In the genomic region with DNA sequence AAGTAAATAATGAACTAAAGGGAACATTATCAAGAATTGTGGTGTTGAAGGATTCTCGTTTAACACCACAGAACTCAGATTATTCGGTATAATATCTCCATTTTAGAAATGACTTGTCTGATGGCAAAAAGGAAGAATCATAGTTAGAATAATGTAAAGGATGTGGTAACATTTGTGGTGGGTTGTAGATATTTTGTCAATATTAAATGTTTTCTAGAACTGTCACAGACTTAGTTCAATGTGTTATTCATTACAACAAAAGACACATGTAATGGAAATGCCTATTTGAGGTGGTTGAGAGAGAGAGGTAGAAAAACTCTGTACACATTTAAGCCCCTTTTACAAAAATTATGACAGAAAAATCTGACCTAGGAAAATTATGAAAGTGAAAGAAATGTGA, we compare ENCODE assay signal across 13 cellular contexts.
A peak's percentile ranks its signal among the peaks of the same experiment; 100 is the strongest.
DNase-seq lines count a peak whose midpoint lies in the region; ATAC-seq and TF ChIP-seq lines count a peak whose summit lies in the region.
"Had no signal": no experiment of that assay in that cellular context is flagged by ENCODE, and none has a peak within 500 bp of the region (broad histone marks: within the 10 kb centered on the region; RNA-seq: fewer than 3 reads in every experiment).

No MANE protein-coding gene starts in this region.

- no peaks in the 10 kb centered on the region for H3K9me3 ChIP-seq in smooth muscle cell (replicated peaks; ENCODE audit: low read depth)
- H3K9me3 ChIP-seq: BLaER1 treated with 17β-estradiol and CSF1 and Interleukin-3, amounts not matched to agents 10 nM and 100 nM had no signal

- H3K27me3 ChIP-seq in smooth muscle cell (ENCODE audit: low read depth) = no peaks in the 10 kb centered on the region
- H3K27me3 ChIP-seq: BLaER1 treated with 17β-estradiol and CSF1 and Interleukin-3, amounts not matched to agents 10 nM and 100 nM had no signal

- DNase-seq in smooth muscle cell (lab: John Stamatoyannopoulos, UW; ENCODE audit: unreplicated experiment) = no peak
- DNase-seq in NCI-H1417 treated with DMSO at 0.1 percent for 48 hours (lab: John Stamatoyannopoulos, UW) = no peak
- DNase-seq in NCI-H446 treated with DMSO at 0.1 percent for 48 hours (lab: John Stamatoyannopoulos, UW) = no peak
- DNase-seq: CD8-positive, alpha-beta memory T cell; COR-L47; HCEC 1CT; Karpas-422; KBM-7 had no signal

- peak; percentile 56 for ATAC-seq in HG02981 (IDR thresholded peaks at IDR 0.05; ENCODE audit: unreplicated experiment)
- ATAC-seq in SK-N-SH treated with all-trans-retinoic acid at 6 μM for 48 hours = 0 out of 3 replicates have a peak, but pooled peaks have one; percentile 19
- no peak for ATAC-seq in HG02938 (IDR thresholded peaks at IDR 0.05; ENCODE audit: unreplicated experiment)
- ATAC-seq: HepG2 had no signal

- H3K4me1 ChIP-seq in smooth muscle cell (ENCODE audit: low read depth) = peaks cover 13% of the 10 kb centered on the region

- peak overlapping the region; percentile 9 for H3K27ac ChIP-seq in smooth muscle cell (ENCODE audit: low read depth)
- H3K27ac ChIP-seq: BLaER1 treated with 17β-estradiol and CSF1 and Interleukin-3, amounts not matched to agents 10 nM and 100 nM had no signal

- no peaks in the 10 kb centered on the region for H3K36me3 ChIP-seq in smooth muscle cell (ENCODE audit: low read depth)
- H3K36me3 ChIP-seq: BLaER1 treated with 17β-estradiol and CSF1 and Interleukin-3, amounts not matched to agents 10 nM and 100 nM had no signal

- no peaks in the 10 kb centered on the region for H3K79me2 ChIP-seq in smooth muscle cell (ENCODE audit: low read depth)

- H2AFZ ChIP-seq in smooth muscle cell (ENCODE audit: low read depth) = no peak overlapping the region

- H3F3A ChIP-seq in smooth muscle cell (ENCODE audit: low read depth) = no peaks in the 10 kb centered on the region

- 77% methylated on average over 2 of the region's 2 CpGs for WGBS in smooth muscle cell (ENCODE audit: low lambda C conversion rate)

- no peaks in the 10 kb centered on the region for H4K20me1 ChIP-seq in smooth muscle cell (ENCODE audit: low read depth)
- H4K20me1 ChIP-seq: BLaER1 treated with 17β-estradiol and CSF1 and Interleukin-3, amounts not matched to agents 10 nM and 100 nM had no signal

- H3K4me2 ChIP-seq in smooth muscle cell = peak overlapping the region; percentile 37

- no peak overlapping the region for H3K9ac ChIP-seq in smooth muscle cell (ENCODE audit: low read depth)
- H3K9ac ChIP-seq: BLaER1 treated with 17β-estradiol and CSF1 and Interleukin-3, amounts not matched to agents 10 nM and 100 nM had no signal

- no peak for TF ChIP-seq CTCF in smooth muscle cell (IDR thresholded peaks at IDR 0.05; ENCODE audit: borderline replicate concordance, insufficient read depth, poor library complexity, severe bottlenecking)

- no peak overlapping the region for H3K4me3 ChIP-seq in smooth muscle cell
- H3K4me3 ChIP-seq: BLaER1 treated with 17β-estradiol and CSF1 and Interleukin-3, amounts not matched to agents 10 nM and 100 nM had no signal

TF ChIP-seq in SK-N-SH treated with all-trans-retinoic acid at 6 μM for 48 hours, 23 proteins besides CTCF, POLR2A, EP300 and RAD21:
- TF ChIP-seq, protein P1, sequence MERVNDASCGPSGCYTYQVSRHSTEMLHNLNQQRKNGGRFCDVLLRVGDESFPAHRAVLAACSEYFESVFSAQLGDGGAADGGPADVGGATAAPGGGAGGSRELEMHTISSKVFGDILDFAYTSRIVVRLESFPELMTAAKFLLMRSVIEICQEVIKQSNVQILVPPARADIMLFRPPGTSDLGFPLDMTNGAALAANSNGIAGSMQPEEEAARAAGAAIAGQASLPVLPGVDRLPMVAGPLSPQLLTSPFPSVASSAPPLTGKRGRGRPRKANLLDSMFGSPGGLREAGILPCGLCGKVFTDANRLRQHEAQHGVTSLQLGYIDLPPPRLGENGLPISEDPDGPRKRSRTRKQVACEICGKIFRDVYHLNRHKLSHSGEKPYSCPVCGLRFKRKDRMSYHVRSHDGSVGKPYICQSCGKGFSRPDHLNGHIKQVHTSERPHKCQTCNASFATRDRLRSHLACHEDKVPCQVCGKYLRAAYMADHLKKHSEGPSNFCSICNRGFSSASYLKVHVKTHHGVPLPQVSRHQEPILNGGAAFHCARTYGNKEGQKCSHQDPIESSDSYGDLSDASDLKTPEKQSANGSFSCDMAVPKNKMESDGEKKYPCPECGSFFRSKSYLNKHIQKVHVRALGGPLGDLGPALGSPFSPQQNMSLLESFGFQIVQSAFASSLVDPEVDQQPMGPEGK (CRISPR knock-in tag; IDR thresholded peaks at IDR 0.05; ENCODE audit: borderline replicate concordance) = no peak
- TF ChIP-seq, protein P2, sequence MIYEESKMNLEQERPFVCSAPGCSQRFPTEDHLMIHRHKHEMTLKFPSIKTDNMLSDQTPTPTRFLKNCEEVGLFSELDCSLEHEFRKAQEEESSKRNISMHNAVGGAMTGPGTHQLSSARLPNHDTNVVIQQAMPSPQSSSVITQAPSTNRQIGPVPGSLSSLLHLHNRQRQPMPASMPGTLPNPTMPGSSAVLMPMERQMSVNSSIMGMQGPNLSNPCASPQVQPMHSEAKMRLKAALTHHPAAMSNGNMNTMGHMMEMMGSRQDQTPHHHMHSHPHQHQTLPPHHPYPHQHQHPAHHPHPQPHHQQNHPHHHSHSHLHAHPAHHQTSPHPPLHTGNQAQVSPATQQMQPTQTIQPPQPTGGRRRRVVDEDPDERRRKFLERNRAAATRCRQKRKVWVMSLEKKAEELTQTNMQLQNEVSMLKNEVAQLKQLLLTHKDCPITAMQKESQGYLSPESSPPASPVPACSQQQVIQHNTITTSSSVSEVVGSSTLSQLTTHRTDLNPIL (CRISPR knock-in tag; IDR thresholded peaks at IDR 0.05; ENCODE audit: low read depth) = no peak
- TF ChIP-seq, protein P3, sequence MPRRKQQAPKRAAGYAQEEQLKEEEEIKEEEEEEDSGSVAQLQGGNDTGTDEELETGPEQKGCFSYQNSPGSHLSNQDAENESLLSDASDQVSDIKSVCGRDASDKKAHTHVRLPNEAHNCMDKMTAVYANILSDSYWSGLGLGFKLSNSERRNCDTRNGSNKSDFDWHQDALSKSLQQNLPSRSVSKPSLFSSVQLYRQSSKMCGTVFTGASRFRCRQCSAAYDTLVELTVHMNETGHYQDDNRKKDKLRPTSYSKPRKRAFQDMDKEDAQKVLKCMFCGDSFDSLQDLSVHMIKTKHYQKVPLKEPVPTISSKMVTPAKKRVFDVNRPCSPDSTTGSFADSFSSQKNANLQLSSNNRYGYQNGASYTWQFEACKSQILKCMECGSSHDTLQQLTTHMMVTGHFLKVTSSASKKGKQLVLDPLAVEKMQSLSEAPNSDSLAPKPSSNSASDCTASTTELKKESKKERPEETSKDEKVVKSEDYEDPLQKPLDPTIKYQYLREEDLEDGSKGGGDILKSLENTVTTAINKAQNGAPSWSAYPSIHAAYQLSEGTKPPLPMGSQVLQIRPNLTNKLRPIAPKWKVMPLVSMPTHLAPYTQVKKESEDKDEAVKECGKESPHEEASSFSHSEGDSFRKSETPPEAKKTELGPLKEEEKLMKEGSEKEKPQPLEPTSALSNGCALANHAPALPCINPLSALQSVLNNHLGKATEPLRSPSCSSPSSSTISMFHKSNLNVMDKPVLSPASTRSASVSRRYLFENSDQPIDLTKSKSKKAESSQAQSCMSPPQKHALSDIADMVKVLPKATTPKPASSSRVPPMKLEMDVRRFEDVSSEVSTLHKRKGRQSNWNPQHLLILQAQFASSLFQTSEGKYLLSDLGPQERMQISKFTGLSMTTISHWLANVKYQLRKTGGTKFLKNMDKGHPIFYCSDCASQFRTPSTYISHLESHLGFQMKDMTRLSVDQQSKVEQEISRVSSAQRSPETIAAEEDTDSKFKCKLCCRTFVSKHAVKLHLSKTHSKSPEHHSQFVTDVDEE (CRISPR knock-in tag; IDR thresholded peaks at IDR 0.05) = no peak
- no peak for TF ChIP-seq ZNF8 (CRISPR knock-in tag; IDR thresholded peaks at IDR 0.05)
- no peak for TF ChIP-seq CSDC2 (CRISPR knock-in tag; IDR thresholded peaks at IDR 0.05)
- TF ChIP-seq ZC3H10 (CRISPR knock-in tag; IDR thresholded peaks at IDR 0.05) = no peak
- TF ChIP-seq PPARA (CRISPR knock-in tag; IDR thresholded peaks at IDR 0.05; ENCODE audit: borderline replicate concordance) = no peak
- no peak for TF ChIP-seq SNAI2 (CRISPR knock-in tag; IDR thresholded peaks at IDR 0.05)
- TF ChIP-seq ISL1 (CRISPR knock-in tag; IDR thresholded peaks at IDR 0.05) = no peak
- TF ChIP-seq, protein P4, sequence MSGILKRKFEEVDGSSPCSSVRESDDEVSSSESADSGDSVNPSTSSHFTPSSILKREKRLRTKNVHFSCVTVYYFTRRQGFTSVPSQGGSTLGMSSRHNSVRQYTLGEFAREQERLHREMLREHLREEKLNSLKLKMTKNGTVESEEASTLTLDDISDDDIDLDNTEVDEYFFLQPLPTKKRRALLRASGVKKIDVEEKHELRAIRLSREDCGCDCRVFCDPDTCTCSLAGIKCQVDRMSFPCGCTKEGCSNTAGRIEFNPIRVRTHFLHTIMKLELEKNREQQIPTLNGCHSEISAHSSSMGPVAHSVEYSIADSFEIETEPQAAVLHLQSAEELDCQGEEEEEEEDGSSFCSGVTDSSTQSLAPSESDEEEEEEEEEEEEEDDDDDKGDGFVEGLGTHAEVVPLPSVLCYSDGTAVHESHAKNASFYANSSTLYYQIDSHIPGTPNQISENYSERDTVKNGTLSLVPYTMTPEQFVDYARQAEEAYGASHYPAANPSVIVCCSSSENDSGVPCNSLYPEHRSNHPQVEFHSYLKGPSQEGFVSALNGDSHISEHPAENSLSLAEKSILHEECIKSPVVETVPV (CRISPR knock-in tag; IDR thresholded peaks at IDR 0.05) = no peak
- no peak for TF ChIP-seq ZFP30 (CRISPR knock-in tag; IDR thresholded peaks at IDR 0.05)
- TF ChIP-seq RARB (CRISPR knock-in tag; IDR thresholded peaks at IDR 0.05) = no peak
- no peak for TF ChIP-seq OSR1 (CRISPR knock-in tag; IDR thresholded peaks at IDR 0.05)
- TF ChIP-seq ESRRG (CRISPR knock-in tag; IDR thresholded peaks at IDR 0.05) = no peak
- TF ChIP-seq TCF4 (CRISPR knock-in tag; IDR thresholded peaks at IDR 0.05; ENCODE audit: borderline replicate concordance) = no peak
- no peak for TF ChIP-seq ZNF565 (CRISPR knock-in tag; conservative IDR thresholded peaks at IDR 0.05; ENCODE audit: low read depth)
- TF ChIP-seq ZFP3 (CRISPR knock-in tag; IDR thresholded peaks at IDR 0.05) = no peak
- no peak for TF ChIP-seq ZNF70 (CRISPR knock-in tag; IDR thresholded peaks at IDR 0.05)
- TF ChIP-seq GLIS3 (CRISPR knock-in tag; IDR thresholded peaks at IDR 0.05) = no peak
- TF ChIP-seq BACH2 (CRISPR knock-in tag; IDR thresholded peaks at IDR 0.05; ENCODE audit: borderline replicate concordance) = no peak
